Comparison of ENCODE assay signal across 8 cellular contexts in the genomic region with DNA sequence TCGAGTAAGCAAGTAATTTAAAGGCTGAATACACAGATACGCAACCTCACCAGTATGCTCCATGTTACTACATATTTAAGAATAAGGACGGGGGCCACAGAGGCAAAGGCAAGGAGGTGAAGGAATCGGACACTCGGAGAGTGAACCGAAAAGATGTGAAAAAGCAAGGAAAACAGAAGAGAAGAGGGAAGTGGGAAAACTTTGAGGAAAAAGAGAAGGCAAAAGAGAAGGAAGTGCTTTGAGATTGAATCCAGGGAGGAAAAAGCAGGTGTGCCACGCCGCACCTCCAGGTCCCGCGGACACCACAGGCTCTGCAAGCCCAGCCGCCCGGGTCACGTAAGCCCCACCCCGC. TPM values are rescaled to one million over a fixed set of nuclear protein-coding genes. Genes with fewer than 3 reads are reported as not detected.
DNase-seq lines count a peak whose midpoint lies in the region; TF ChIP-seq lines count a peak whose summit lies in the region.

No MANE protein-coding gene starts in this region.

- H3K36me3 ChIP-seq in HAP-1 (replicated peaks) (no peaks in the 10 kb centered on the region), SJCRH30 (peaks cover 2% of the 10 kb centered on the region; the same call in 1 of the 2 replicates), sigmoid colon (no peaks in the 10 kb centered on the region)

- peak overlapping the region; percentile 95 for H3K4me3 ChIP-seq in GM12865 (ENCODE audit: low read depth, low read length)
- peak overlapping the region; percentile 96 for H3K4me3 ChIP-seq in HAP-1
- peak overlapping the region; percentile 98 for H3K4me3 ChIP-seq in SJCRH30
- peak overlapping the region; percentile 57 to 78 for H3K4me3 ChIP-seq in foreskin fibroblast (ENCODE audit: low read depth in 1 of 2, low read length in 2 of 2)
- H3K4me3 ChIP-seq in sigmoid colon: peak overlapping the region; percentile 79 to 99 (median 94)

- no peaks in the 10 kb centered on the region for H3K27me3 ChIP-seq in HAP-1 (ENCODE audit: low read depth)
- H3K27me3 ChIP-seq in SJCRH30: no peaks in the 10 kb centered on the region
- H3K27me3 ChIP-seq in sigmoid colon: no peaks in the 10 kb centered on the region

- H3K4me1 ChIP-seq in HAP-1: peaks cover 3% of the 10 kb centered on the region; the same call in 1 of the 2 replicates
- H3K4me1 ChIP-seq in SJCRH30: no peaks in the 10 kb centered on the region
- H3K4me1 ChIP-seq in sigmoid colon: peaks cover 0 to 27% (median 16%) of the 10 kb centered on the region in 4 donors

- H3K27ac ChIP-seq in SJCRH30: no peak overlapping the region
- peak overlapping the region; percentile 92 to 99 (median 97) for H3K27ac ChIP-seq in sigmoid colon

- TF ChIP-seq POLR2A in sigmoid colon (IDR thresholded peaks at IDR 0.05): peak in 1 of 2 donors; percentile 7

- no peak for DNase-seq in GM12865 (ENCODE audit: low read depth)
- DNase-seq in HAP-1 (ENCODE audit: low spot score in 2 of 2): no peak
- DNase-seq in SJCRH30: no peak
- no peak for DNase-seq in foreskin fibroblast
- no peak for DNase-seq in sigmoid colon
- no peak for DNase-seq in kidney tubule cell (ENCODE audit: low spot score)
- DNase-seq in NCI-H128 (lab: John Stamatoyannopoulos, UW; ENCODE audit: unreplicated experiment): no peak
- DNase-seq in NCI-H1417 treated with DMSO at 0.1 percent for 48 hours (lab: John Stamatoyannopoulos, UW): no peak

- intact Hi-C loops in sigmoid colon (cut with DNase I): loop anchor here (5.0 to 10.0 kb wide), 5 partner anchors 90 to 632 kb away; a partner anchor contains a TSS

- WGBS in sigmoid colon, 2 donors: 0% methylated on average over 14 of the region's 14 CpGs

- in situ Hi-C loops in HAP-1 (cut with MboI; ENCODE audit: low sequenced_read_pairs): no loop called here

- TF ChIP-seq EP300 in sigmoid colon (IDR thresholded peaks at IDR 0.05): no peak

- H3K9me3 ChIP-seq in HAP-1: no peaks in the 10 kb centered on the region
- H3K9me3 ChIP-seq in SJCRH30 (replicated peaks): no peaks in the 10 kb centered on the region
- H3K9me3 ChIP-seq in sigmoid colon: no peaks in the 10 kb centered on the region

- TF ChIP-seq CTCF in GM12865 (IDR thresholded peaks at IDR 0.05; ENCODE audit: insufficient read depth, low read depth, low read length, missing control alignments): no peak
- TF ChIP-seq CTCF in foreskin fibroblast (IDR thresholded peaks at IDR 0.05; ENCODE audit: low read depth, low read length): no peak
- no peak for TF ChIP-seq CTCF in sigmoid colon (IDR thresholded peaks at IDR 0.05)

RNA-seq across cellular contexts. Expression of a gene that starts 0.4 kb away (rescaled TPM):
- 28.2 and 29.2 TPM in 2 replicates for total RNA-seq in SJCRH30 (2014; rRNA removed; shearing (Covaris generic))
- 10 to 100 TPM; 18.5 to 25.0 (median 21.0) TPM for total RNA-seq in sigmoid colon
- 10 to 100 TPM; 15.6 to 35.1 (median 27.3) TPM for polyA plus RNA-seq in sigmoid colon

RNA-seq across cellular contexts. Expression of a gene that starts 4.7 kb away (rescaled TPM):
- total RNA-seq in SJCRH30 (2014; rRNA removed; shearing (Covaris generic)): 130 and 149 TPM in 2 replicates
- 10 to 100 TPM; 17.8 to 59.1 (median 23.1) TPM for total RNA-seq in sigmoid colon
- 100 to 1,000 TPM in 1 of 3 donors, 10 to 100 TPM in 2; 86.5 to 107 (median 90.1) TPM for polyA plus RNA-seq in sigmoid colon
